In genomic region chr3:132325634-132326033, GRCh38 we compare ENCODE assay signal across 22 cellular contexts. TPM values are rescaled to one million over a fixed set of nuclear protein-coding genes. Genes with fewer than 3 reads are reported as not detected.
A peak's percentile ranks its signal among the peaks of the same experiment; 100 is the strongest.
DNase-seq lines count a peak whose midpoint lies in the region; ATAC-seq and TF ChIP-seq lines count a peak whose summit lies in the region.
"Had no signal": no experiment of that assay in that cellular context is flagged by ENCODE, and none has a peak within 500 bp of the region (broad histone marks: within the 10 kb centered on the region; RNA-seq: fewer than 3 reads in every experiment).

No MANE protein-coding gene starts in this region.

- DNase-seq in progenitor cell of endocrine pancreas (ENCODE audit: low spot score, unreplicated experiment) (no peak), nucleus accumbens (lab: John Stamatoyannopoulos, UW) (no peak)
- DNase-seq in naive thymus-derived CD8-positive, alpha-beta T cell, result no peak
- DNase-seq: activated CD4-positive, alpha-beta T cell treated with anti-CD3 and anti-CD28 coated beads for 1 hour; effector memory CD4-positive, alpha-beta T cell; left ventricle myocardium inferior; NCI-H1048; NCI-H2029 treated with DMSO at 0.1 percent for 48 hours; NCI-H510A treated with DMSO at 0.1 percent for 48 hours; SHP77; stimulated activated CD4-positive, alpha-beta T cell treated with anti-CD3 and anti-CD28 coated beads, Interleukin-2, amount 100 ng/mL, for 24 hours; stimulated activated naive CD4-positive, alpha-beta T cell treated with Interleukin-2 at 50 U/mL for 16 hours; T-helper 17 cell; transverse colon had no signal

- H3K4me1 ChIP-seq in endocrine pancreas (ENCODE audit: control insufficient read depth, insufficient read depth, low read length), result peaks cover 12% of the 10 kb centered on the region
- H3K4me1 ChIP-seq: left ventricle myocardium inferior had no signal

- H3K36me3 Mint-ChIP-seq in progenitor cell of endocrine pancreas (ENCODE audit: insufficient read depth), result no peaks in the 10 kb centered on the region
- no peaks in the 10 kb centered on the region for H3K36me3 Mint-ChIP-seq in naive thymus-derived CD8-positive, alpha-beta T cell
- H3K36me3 Mint-ChIP-seq: activated naive CD4-positive, alpha-beta T cell treated with anti-CD3 and anti-CD28 coated beads, Interleukin-2, amount 50 U/mL, for 72 hours had no signal

- no peaks in the 10 kb centered on the region for H3K36me3 ChIP-seq in endocrine pancreas (ENCODE audit: control insufficient read depth, insufficient read depth, low read length)
- H3K36me3 ChIP-seq: left ventricle myocardium inferior, transverse colon had no signal

- no peak overlapping the region for H3K9ac ChIP-seq in endocrine pancreas (ENCODE audit: control insufficient read depth, insufficient read depth, low read length)

- POLR2A ChIA-PET in naive thymus-derived CD8-positive, alpha-beta T cell (lab: Charles Lee), result interaction anchor here (0.6 kb wide), 1 partner anchor 19 kb away, joined by 3 read pairs; no protein-coding TSS in a partner anchor

- peak overlapping the region; percentile 76 for H3K27ac Mint-ChIP-seq in progenitor cell of endocrine pancreas
- no peak overlapping the region for H3K27ac Mint-ChIP-seq in naive thymus-derived CD8-positive, alpha-beta T cell
- H3K27ac Mint-ChIP-seq: activated naive CD4-positive, alpha-beta T cell treated with anti-CD3 and anti-CD28 coated beads, Interleukin-2, amount 50 U/mL, for 72 hours; activated T-helper 1 cell treated with anti-CD3 and anti-CD28 coated beads, Interleukin-12 subunit alpha, Interleukin-12 subunit beta, Interleukin-2, Interleukin-4 antibody, amounts not matched to agents 30 ng/mL and 10 ng/mL and 1 ng/mL, durations not matched to agents 14 hours and 24 hours and 36 hours; B cell; T-helper 17 cell had no signal

- no peak overlapping the region for H3K4me3 Mint-ChIP-seq in progenitor cell of endocrine pancreas (ENCODE audit: low read depth)
- H3K4me3 Mint-ChIP-seq in naive thymus-derived CD8-positive, alpha-beta T cell, result no peak overlapping the region
- H3K4me3 Mint-ChIP-seq: activated T-helper 1 cell treated with anti-CD3 and anti-CD28 coated beads, Interleukin-12 subunit alpha, Interleukin-12 subunit beta, Interleukin-2, Interleukin-4 antibody, amounts not matched to agents 30 ng/mL and 10 ng/mL and 1 ng/mL, durations not matched to agents 14 hours and 24 hours and 36 hours; B cell; T-helper 17 cell had no signal

- no peak for TF ChIP-seq CTCF in progenitor cell of endocrine pancreas (IDR thresholded peaks at IDR 0.05; ENCODE audit: unreplicated experiment)

- H3K4me3 ChIP-seq in endocrine pancreas (ENCODE audit: control insufficient read depth, insufficient read depth, low read length), result peak overlapping the region; percentile 2
- H3K4me3 ChIP-seq: left ventricle myocardium inferior, transverse colon had no signal

- ATAC-seq in GM19324 (IDR thresholded peaks at IDR 0.05; ENCODE audit: low FRiP score, unreplicated experiment), result peak; percentile 63
- ATAC-seq in HG03354 (IDR thresholded peaks at IDR 0.05; ENCODE audit: poor library complexity, severe bottlenecking, unreplicated experiment), result peak; percentile 68
- ATAC-seq in naive thymus-derived CD8-positive, alpha-beta T cell, result no peak
- no peak for ATAC-seq in GM21526 (IDR thresholded peaks at IDR 0.05; ENCODE audit: low FRiP score, unreplicated experiment)
- ATAC-seq: activated naive CD4-positive, alpha-beta T cell treated with anti-CD3 and anti-CD28 coated beads, Interleukin-2, amount 50 U/mL, for 72 hours; T-helper 17 cell had no signal

- peaks cover 18% of the 10 kb centered on the region for H3K4me1 Mint-ChIP-seq in progenitor cell of endocrine pancreas (ENCODE audit: low read depth)
- H3K4me1 Mint-ChIP-seq in naive thymus-derived CD8-positive, alpha-beta T cell, result no peaks in the 10 kb centered on the region
- H3K4me1 Mint-ChIP-seq: T-helper 17 cell had no signal

- H3K9me3 ChIP-seq in endocrine pancreas (ENCODE audit: control insufficient read depth, low read length), result no peaks in the 10 kb centered on the region
- H3K9me3 ChIP-seq: left ventricle myocardium inferior, transverse colon had no signal

- H3K9me3 Mint-ChIP-seq in progenitor cell of endocrine pancreas (ENCODE audit: low read depth), result no peaks in the 10 kb centered on the region
- peaks cover 0 to 2% (median 0%) of the 10 kb centered on the region in 9 donors for H3K9me3 Mint-ChIP-seq in naive thymus-derived CD8-positive, alpha-beta T cell
- H3K9me3 Mint-ChIP-seq: activated naive CD4-positive, alpha-beta T cell treated with anti-CD3 and anti-CD28 coated beads, Interleukin-2, amount 50 U/mL, for 72 hours; activated T-helper 1 cell treated with anti-CD3 and anti-CD28 coated beads, Interleukin-12 subunit alpha, Interleukin-12 subunit beta, Interleukin-2, Interleukin-4 antibody, amounts not matched to agents 30 ng/mL and 10 ng/mL and 1 ng/mL, durations not matched to agents 14 hours and 24 hours and 36 hours had no signal

- H3K27me3 Mint-ChIP-seq in progenitor cell of endocrine pancreas, result no peaks in the 10 kb centered on the region
- H3K27me3 Mint-ChIP-seq in naive thymus-derived CD8-positive, alpha-beta T cell, result peaks cover 6 to 30% (median 11%) of the 10 kb centered on the region in 5 donors

- no peaks in the 10 kb centered on the region for H3K27me3 ChIP-seq in endocrine pancreas (ENCODE audit: control insufficient read depth, insufficient read depth, low read length)
- H3K27me3 ChIP-seq: transverse colon had no signal

RNA-seq across cellular contexts. Expression of gene ACP3, which starts 8.4 kb away (rescaled TPM):
- total RNA-seq in progenitor cell of endocrine pancreas, result 8.1 and 9.1 TPM in 2 replicates
- not detected for total RNA-seq in naive thymus-derived CD8-positive, alpha-beta T cell
- polyA plus RNA-seq in naive thymus-derived CD8-positive, alpha-beta T cell, result not detected
- total RNA-seq: activated CD8-positive, alpha-beta memory T cell treated with anti-CD3 and anti-CD28 coated beads for 36 hours; activated naive CD4-positive, alpha-beta T cell treated with anti-CD3 and anti-CD28 coated beads, Interleukin-2, amount 50 U/mL, for 72 hours; activated T-helper 1 cell treated with anti-CD3 and anti-CD28 coated beads, Interleukin-12 subunit alpha, Interleukin-12 subunit beta, Interleukin-2, Interleukin-4 antibody, amounts not matched to agents 30 ng/mL and 10 ng/mL and 1 ng/mL, durations not matched to agents 14 hours and 24 hours and 36 hours had no signal

Comparison
In these comparisons a context has a peak if more than half of its experiments do, and no peak if none do; other contexts are left out.
1. ATAC-seq: peak in GM19324 (single experiment) and HG03354 (single experiment); none in naive thymus-derived CD8-positive, alpha-beta T cell (0 of 2) and GM21526 (single experiment).